ENCODE assay signal across 11 cellular contexts in genomic region chr11:17985517-17985916, GRCh38. TPM values are rescaled to one million over a fixed set of nuclear protein-coding genes. Genes with fewer than 3 reads are reported as not detected.
DNase-seq lines count a peak whose midpoint lies in the region; TF ChIP-seq lines count a peak whose summit lies in the region.
"Had no signal": no experiment of that assay in that cellular context is flagged by ENCODE, and none has a peak within 500 bp of the region (broad histone marks: within the 10 kb centered on the region; RNA-seq: fewer than 3 reads in every experiment).

No MANE protein-coding gene starts in this region.

- POLR2A ChIA-PET in GM10248 (lab: Yijun Ruan, JAX): no interaction called here

- peak overlapping the region; percentile 71 for H3K27ac ChIP-seq in vagina
- H3K27ac ChIP-seq: transverse colon had no signal

- TF ChIP-seq CTCF in vagina (IDR thresholded peaks at IDR 0.05) (no peak), GM10248 (IDR thresholded peaks at IDR 0.05; ENCODE audit: control extremely low read depth, extremely low read depth, low read depth, missing control alignments) (no peak)

- intact Hi-C loops in vagina (cut with DNase I): no loop called here

- no peak overlapping the region for H3K4me3 ChIP-seq in vagina
- H3K4me3 ChIP-seq: transverse colon had no signal

- no peak for TF ChIP-seq POLR2A in vagina (IDR thresholded peaks at IDR 0.05)

- DNase-seq in NCI-H748 (lab: John Stamatoyannopoulos, UW; ENCODE audit: unreplicated experiment) (peak; percentile 58), NCI-H748 treated with DMSO at 0.1 percent for 48 hours (lab: John Stamatoyannopoulos, UW) (no peak), cerebellar nuclear complex (lab: John Stamatoyannopoulos, UW) (peak; percentile 74 to 86), kidney tubule cell (ENCODE audit: low spot score) (peak; percentile 88), vagina (ENCODE audit: extremely low spot score in 2 of 2) (no peak), 8988T (no peak), GM10248 (ENCODE audit: extremely low spot score) (no peak), ureter (ENCODE audit: low spot score) (no peak)
- DNase-seq: NCI-H1694 treated with DMSO at 0.1 percent for 48 hours, SW 1271, transverse colon had no signal

- H3K27me3 ChIP-seq in vagina: no peaks in the 10 kb centered on the region
- H3K27me3 ChIP-seq: transverse colon had no signal

- no peaks in the 10 kb centered on the region for H3K9me3 ChIP-seq in vagina
- H3K9me3 ChIP-seq: transverse colon had no signal

- peaks cover 23% of the 10 kb centered on the region for H3K4me1 ChIP-seq in vagina
- H3K4me1 ChIP-seq: transverse colon had no signal

- CTCF ChIA-PET in GM10248 (lab: Yijun Ruan, JAX): interaction anchor here (1.2 to 11.0 kb wide), 5 partner anchors 11 to 385 kb away, joined by 3 to 93 read pairs (median 10); no protein-coding TSS in a partner anchor

- H3K36me3 ChIP-seq in vagina: no peaks in the 10 kb centered on the region

RNA-seq across cellular contexts. Expression of gene SERGEF, which starts 27.3 kb away (rescaled TPM):
- total RNA-seq in vagina (30.7 TPM), ureter (46.4 TPM)

Comparison
In these comparisons a context has a peak if more than half of its experiments do, and no peak if none do; other contexts are left out.
1. DNase-seq: peak in NCI-H748 (single experiment), cerebellar nuclear complex (2 of 2) and kidney tubule cell (single experiment); none in NCI-H748 treated with DMSO at 0.1 percent for 48 hours (single experiment), vagina (0 of 2), 8988T (single experiment), GM10248 (single experiment) and ureter (single experiment).